In the genomic region with DNA sequence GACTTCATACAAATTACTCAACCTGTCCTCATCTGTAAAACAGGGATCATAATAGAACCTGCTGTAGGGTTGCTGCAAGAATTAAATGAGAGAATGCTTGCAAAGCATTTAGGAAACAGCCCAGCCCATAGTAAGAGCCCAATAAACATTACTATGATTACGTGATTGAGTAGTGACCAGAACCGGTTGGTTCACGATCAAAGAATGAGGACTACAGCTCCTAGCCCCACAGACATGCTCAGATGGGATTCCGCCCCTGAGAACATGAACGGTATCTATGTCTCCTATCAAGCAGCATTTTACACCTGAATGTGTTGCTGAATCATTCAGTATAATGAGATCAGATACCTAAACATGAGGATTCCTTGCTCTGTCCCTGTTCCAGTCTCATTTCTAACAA, we compare ENCODE assay signal across 21 cellular contexts.
"Had no signal": no experiment of that assay in that cellular context is flagged by ENCODE, and none has a peak within 500 bp of the region (broad histone marks: within the 10 kb centered on the region; RNA-seq: fewer than 3 reads in every experiment).

No MANE protein-coding gene starts in this region.

- H3K4me2 ChIP-seq: hepatocyte, smooth muscle cell had no signal

- H3K4me1 ChIP-seq: prostate gland had no signal

- H3K27me3 ChIP-seq: dorsolateral prefrontal cortex, gastrocnemius medialis, hepatocyte, right atrium auricular region, transverse colon had no signal

- H3K27ac ChIP-seq: gastrocnemius medialis, hepatocyte, prostate gland, right atrium auricular region, thoracic aorta, transverse colon had no signal

- ATAC-seq: gastrocnemius medialis; left cardiac atrium; natural killer cell treated with Interleukin-12 subunit alpha and Interleukin-12 subunit beta and Interleukin-15 and Interleukin-18, amount 100 ng/mL, for 72 hours; stimulated activated effector memory CD8-positive, alpha-beta T cell treated with anti-CD3 and anti-CD28 coated beads, Interleukin-12 subunit alpha, Interleukin-12 subunit beta, amount 100 ng/mL, for 72 hours had no signal

- H3K4me3 ChIP-seq: dorsolateral prefrontal cortex, gastrocnemius medialis, hepatocyte, lung, prostate gland, right atrium auricular region, smooth muscle cell, thoracic aorta, transverse colon had no signal

- H2AFZ ChIP-seq: hepatocyte had no signal

- H3K79me2 ChIP-seq: hepatocyte had no signal

- DNase-seq: central memory CD4-positive, alpha-beta T cell; dorsolateral prefrontal cortex; effector CD4-positive, alpha-beta T cell; gastrocnemius medialis; head of caudate nucleus; left cardiac atrium; naive B cell; stimulated activated CD4-positive, alpha-beta T cell treated with anti-CD3 and anti-CD28 coated beads, Interleukin-2, amount 100 ng/mL, for 24 hours; stimulated activated CD4-positive, alpha-beta T cell treated with anti-CD3 and anti-CD28 coated beads, Interleukin-4, amount 100 ng/mL, for 24 hours; stimulated activated naive CD4-positive, alpha-beta T cell treated with Interleukin-2 at 50 U/mL for 16 hours; substantia nigra; transverse colon had no signal

- H3K9me3 ChIP-seq: gastrocnemius medialis, prostate gland, right atrium auricular region, thoracic aorta, transverse colon had no signal

- FAIRE-seq: colon had no signal

- H3K36me3 ChIP-seq: gastrocnemius medialis, prostate gland, right atrium auricular region, thoracic aorta, transverse colon had no signal
